In the genomic region with DNA sequence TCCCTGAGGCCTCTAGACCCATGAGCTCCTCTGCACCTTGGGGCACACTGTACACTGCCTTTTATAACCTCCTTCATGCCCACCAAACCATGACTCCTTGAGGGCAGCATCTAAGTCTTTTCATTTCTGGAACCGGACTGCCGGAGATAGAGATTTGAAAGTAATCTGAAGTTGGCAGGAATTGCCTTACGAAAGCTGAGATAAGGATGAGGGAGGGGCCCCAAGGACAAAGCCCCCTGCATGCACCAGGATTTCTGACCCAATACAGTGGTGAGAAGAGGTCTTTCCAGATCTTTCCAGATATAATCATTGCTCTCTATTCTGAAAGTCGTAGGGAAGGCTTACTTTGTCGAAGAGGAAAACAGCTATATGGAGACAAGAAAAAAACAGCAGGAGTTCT, we compare ENCODE assay signal across 1 cellular context.
TF ChIP-seq lines count a peak whose summit lies in the region.

No MANE protein-coding gene starts in this region.

TF ChIP-seq in endothelial cell of umbilical vein, 7 proteins besides CTCF, POLR2A, EP300 and RAD21 (continued from another document):
- TF ChIP-seq, protein P1, sequence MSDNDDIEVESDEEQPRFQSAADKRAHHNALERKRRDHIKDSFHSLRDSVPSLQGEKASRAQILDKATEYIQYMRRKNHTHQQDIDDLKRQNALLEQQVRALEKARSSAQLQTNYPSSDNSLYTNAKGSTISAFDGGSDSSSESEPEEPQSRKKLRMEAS (IDR thresholded peaks at IDR 0.05; ENCODE audit: insufficient read depth, insufficient read length), result no peak
